ENCODE assay signal across 1 cellular context in genomic region chr5:172502969-172503368, GRCh38.
A peak's percentile ranks its signal among the peaks of the same experiment; 100 is the strongest.
TF ChIP-seq lines count a peak whose summit lies in the region.

No MANE protein-coding gene starts in this region.

TF ChIP-seq in WTC11, 78 proteins besides CTCF, POLR2A, EP300 and RAD21 (continued from another document):
- no peak for TF ChIP-seq ZNF532 (CRISPR knock-in tag; IDR thresholded peaks at IDR 0.05; ENCODE audit: borderline replicate concordance)
- TF ChIP-seq NR2C2 (CRISPR knock-in tag; IDR thresholded peaks at IDR 0.05): no peak
- no peak for TF ChIP-seq ERG (CRISPR knock-in tag; IDR thresholded peaks at IDR 0.05)
- TF ChIP-seq ZNF425 (CRISPR knock-in tag; conservative IDR thresholded peaks at IDR 0.05): no peak
- no peak for TF ChIP-seq TCF7 (CRISPR knock-in tag; IDR thresholded peaks at IDR 0.05; ENCODE audit: low read depth)
- TF ChIP-seq TP53 (CRISPR knock-in tag; IDR thresholded peaks at IDR 0.05): no peak
- no peak for TF ChIP-seq GRHL2 (CRISPR knock-in tag; IDR thresholded peaks at IDR 0.05; ENCODE audit: insufficient replicate concordance, severe bottlenecking)
- peak; percentile 95 for TF ChIP-seq USF1 (CRISPR knock-in tag; IDR thresholded peaks at IDR 0.05)
- TF ChIP-seq CREB1 (CRISPR knock-in tag; IDR thresholded peaks at IDR 0.05): no peak
